In genomic region chr4:79294064-79294463, GRCh38 we compare ENCODE assay signal across 1 cellular context.
A peak's percentile ranks its signal among the peaks of the same experiment; 100 is the strongest.
TF ChIP-seq lines count a peak whose summit lies in the region.

No MANE protein-coding gene starts in this region.

TF ChIP-seq in K562, 482 proteins besides CTCF, POLR2A, EP300 and RAD21 (continued from another document):
- TF ChIP-seq STAT6 (CRISPR knock-in tag; IDR thresholded peaks at IDR 0.05) = no peak
- peak; percentile 45; the same call in 1 of the 2 replicates for TF ChIP-seq JUND (IDR thresholded peaks at IDR 0.05; ENCODE audit: borderline replicate concordance, low read depth, low read length)
- TF ChIP-seq JUND (tag; IDR thresholded peaks at IDR 0.05; ENCODE audit: borderline replicate concordance, low read depth, low read length) = peak; percentile 45; the same call in 1 of the 3 replicates
- 0 out of 2 replicates have a peak, but pooled peaks have one; percentile 28 for TF ChIP-seq ATF3 (IDR thresholded peaks at IDR 0.05)
- no peak for TF ChIP-seq ATF3 (CRISPR knock-in tag; conservative IDR thresholded peaks at IDR 0.05)
- TF ChIP-seq PRPF4 (IDR thresholded peaks at IDR 0.05; ENCODE audit: insufficient read depth, low read depth, low read length, poor library complexity, severe bottlenecking) = no peak
- no peak for TF ChIP-seq SIX5 (IDR thresholded peaks at IDR 0.05; ENCODE audit: borderline replicate concordance in 1 of 2, insufficient read depth in 1 of 2, low read depth in 1 of 2, low read length in 2 of 2)
- 0 out of 2 replicates have a peak, but pooled peaks have one; percentile 46 for TF ChIP-seq FOSL1 (tag; conservative IDR thresholded peaks at IDR 0.05)
